1 cellular context compared by ENCODE assay signal in genomic region chr10:48677625-48678024, GRCh38.
TF ChIP-seq lines count a peak whose summit lies in the region.

No MANE protein-coding gene starts in this region.

TF ChIP-seq in HEK293, 187 proteins besides CTCF, POLR2A, EP300 and RAD21:
- TF ChIP-seq ZNF280D (tag by site-specific recombination; IDR thresholded peaks at IDR 0.05) (peak; percentile 66; the same call in 1 of the 2 replicates), WT1 (tag by site-specific recombination; IDR thresholded peaks at IDR 0.05) (no peak), ZNF132 (tag by site-specific recombination; IDR thresholded peaks at IDR 0.05; ENCODE audit: borderline replicate concordance) (no peak), MZF1 (tag by site-specific recombination; IDR thresholded peaks at IDR 0.05; ENCODE audit: borderline replicate concordance) (no peak), ZNF596 (tag by site-specific recombination; IDR thresholded peaks at IDR 0.05) (no peak), ZNF146 (tag by site-specific recombination; IDR thresholded peaks at IDR 0.05) (no peak), ZBTB11 (tag by site-specific recombination; conservative IDR thresholded peaks at IDR 0.05; ENCODE audit: low read depth) (no peak), SETDB1 (IDR thresholded peaks at IDR 0.05; ENCODE audit: insufficient read length, low read length) (peak; percentile 30)
